In the genomic region with DNA sequence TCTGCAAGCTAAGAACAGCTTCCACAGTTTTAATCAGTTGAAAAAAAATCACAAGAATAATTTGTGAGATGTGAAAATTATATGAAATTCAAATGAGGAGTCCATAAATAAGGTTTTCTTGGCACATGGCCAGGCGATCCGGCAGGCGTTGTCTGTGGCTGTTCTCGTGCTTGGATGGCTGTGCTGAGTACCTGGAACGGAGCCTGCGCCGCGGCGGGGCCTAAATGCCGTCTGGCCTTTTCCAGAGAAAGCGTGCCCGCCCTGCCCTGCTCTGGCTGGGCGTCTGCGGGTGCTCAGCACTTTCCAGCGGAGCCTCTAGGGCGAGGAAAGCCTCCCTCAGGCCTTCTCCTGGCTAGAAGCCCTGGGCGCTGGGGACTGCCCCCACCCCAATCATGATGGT, we compare ENCODE assay signal across 10 cellular contexts.
DNase-seq lines count a peak whose midpoint lies in the region; ATAC-seq and TF ChIP-seq lines count a peak whose summit lies in the region.
"Had no signal": no experiment of that assay in that cellular context is flagged by ENCODE, and none has a peak within 500 bp of the region (broad histone marks: within the 10 kb centered on the region; RNA-seq: fewer than 3 reads in every experiment).

No MANE protein-coding gene starts in this region.

- no peak for ATAC-seq in HG02852 (IDR thresholded peaks at IDR 0.05; ENCODE audit: unreplicated experiment)
- ATAC-seq in GM18511 (IDR thresholded peaks at IDR 0.05; ENCODE audit: unreplicated experiment): no peak
- ATAC-seq: activated T-helper 17 cell treated with anti-CD3 and anti-CD28 coated beads, Interleukin-2, amount 50 U/mL, for 72 hours had no signal

- no peak for TF ChIP-seq CTCF in GM13977 (IDR thresholded peaks at IDR 0.05; ENCODE audit: extremely low read depth, insufficient read depth, missing control alignments)

- DNase-seq in DMS 273 treated with DMSO at 0.1 percent for 48 hours (lab: John Stamatoyannopoulos, UW) (peak; percentile 32), NCI-H526 treated with DMSO at 0.1 percent for 48 hours (lab: John Stamatoyannopoulos, UW) (peak; percentile 20), fibroblast of gingiva (ENCODE audit: low read depth) (peak; percentile 76), posterior cingulate gyrus (peak; percentile 33 to 93 (median 68)), NOMO-1 treated with DMSO at 0.1 percent for 48 hours (lab: John Stamatoyannopoulos, UW; ENCODE audit: unreplicated experiment) (no peak), GM13977 (ENCODE audit: low spot score) (no peak)
- DNase-seq: SJCRH30 had no signal

- in situ Hi-C loops in GM13977 (cut with MboI; ENCODE audit: low pct_unique_long_range_greater_than_20kb, low sequenced_read_pairs, unreplicated experiment): no loop called here

- intact Hi-C loops in posterior cingulate gyrus (cut with DNase I): loop anchor here (5.0 kb wide), 1 partner anchor 94 kb away; a partner anchor contains a TSS

Comparison
In these comparisons a context has a peak if more than half of its experiments do, and no peak if none do; other contexts are left out.
1. DNase-seq: peak in DMS 273 treated with DMSO at 0.1 percent for 48 hours (single experiment), NCI-H526 treated with DMSO at 0.1 percent for 48 hours (single experiment), fibroblast of gingiva (single experiment) and posterior cingulate gyrus (10 of 10); none in NOMO-1 treated with DMSO at 0.1 percent for 48 hours (single experiment) and GM13977 (single experiment).